In genomic region chr3:38127611-38128302, GRCh38 we compare ENCODE assay signal across 18 cellular contexts. TPM values are rescaled to one million over a fixed set of nuclear protein-coding genes. Genes with fewer than 3 reads are reported as not detected.
DNase-seq lines count a peak whose midpoint lies in the region; ATAC-seq and TF ChIP-seq lines count a peak whose summit lies in the region.
"Had no signal": no experiment of that assay in that cellular context is flagged by ENCODE, and none has a peak within 500 bp of the region (broad histone marks: within the 10 kb centered on the region; RNA-seq: fewer than 3 reads in every experiment).

No MANE protein-coding gene starts in this region.

- POLR2A ChIA-PET in activated CD8-positive, alpha-beta T cell treated with anti-CD3 and anti-CD28 coated beads for 36 hours (lab: Charles Lee) = interaction anchor here (0.5 to 1.4 kb wide), 3 partner anchors 9 to 84 kb away, joined by 3 read pairs; no protein-coding TSS in a partner anchor
- POLR2A ChIA-PET in activated CD8-positive, alpha-beta T cell treated with anti-CD3 and anti-CD28 coated beads, Interleukin-2, amount 10 ng/mL, durations not matched to agents 7 days and 5 days (lab: Charles Lee) = interaction anchor here (2.5 to 2.7 kb wide), 2 partner anchors 9 to 37 kb away, joined by 9 to 13 read pairs; partner anchors contain the start of genes ACAA1 and OXSR1
- POLR2A ChIA-PET in RWPE1 (lab: Yijun Ruan, JAX; ENCODE audit: low non-redundant PET) = no interaction called here

- H3K27me3 Mint-ChIP-seq in activated CD8-positive, alpha-beta T cell treated with anti-CD3 and anti-CD28 coated beads for 36 hours = no peaks in the 10 kb centered on the region
- no peaks in the 10 kb centered on the region for H3K27me3 Mint-ChIP-seq in activated CD8-positive, alpha-beta T cell treated with anti-CD3 and anti-CD28 coated beads, Interleukin-2, amount 10 ng/mL, durations not matched to agents 7 days and 5 days (ENCODE audit: low read depth)
- H3K27me3 Mint-ChIP-seq in effector memory CD8-positive, alpha-beta T cell = no peaks in the 10 kb centered on the region

- H3K4me3 ChIP-seq in right atrium auricular region = no peak overlapping the region
- H3K4me3 ChIP-seq: suprapubic skin had no signal

- no peaks in the 10 kb centered on the region for H3K27me3 ChIP-seq in right atrium auricular region
- H3K27me3 ChIP-seq: suprapubic skin had no signal

- H3K27ac ChIP-seq in RWPE1 (peak overlapping the region; percentile 14; the same call in 1 of the 2 replicates), right atrium auricular region (peak overlapping the region; percentile 33 to 58)
- H3K27ac ChIP-seq: epithelial cell of prostate, suprapubic skin had no signal

- peak; percentile 13 for ATAC-seq in activated CD8-positive, alpha-beta T cell treated with anti-CD3 and anti-CD28 coated beads for 36 hours
- ATAC-seq in activated CD8-positive, alpha-beta T cell treated with anti-CD3 and anti-CD28 coated beads, Interleukin-2, amount 10 ng/mL, durations not matched to agents 7 days and 5 days = no peak
- no peak for ATAC-seq in effector memory CD8-positive, alpha-beta T cell (replicated peaks)
- no peak for ATAC-seq in SK-N-SH treated with all-trans-retinoic acid at 6 μM for 48 hours

- H3K36me3 Mint-ChIP-seq in activated CD8-positive, alpha-beta T cell treated with anti-CD3 and anti-CD28 coated beads for 36 hours (ENCODE audit: low read depth) = peaks cover 46% of the 10 kb centered on the region
- H3K36me3 Mint-ChIP-seq in activated CD8-positive, alpha-beta T cell treated with anti-CD3 and anti-CD28 coated beads, Interleukin-2, amount 10 ng/mL, durations not matched to agents 7 days and 5 days (ENCODE audit: low read depth) = peaks cover 72% of the 10 kb centered on the region
- peaks cover 52% of the 10 kb centered on the region for H3K36me3 Mint-ChIP-seq in effector memory CD8-positive, alpha-beta T cell (ENCODE audit: insufficient read depth)

- H3K36me3 ChIP-seq in right atrium auricular region = peaks cover 93% of the 10 kb centered on the region

- H3K4me1 Mint-ChIP-seq in activated CD8-positive, alpha-beta T cell treated with anti-CD3 and anti-CD28 coated beads for 36 hours (ENCODE audit: low read depth) = peaks cover 7% of the 10 kb centered on the region
- H3K4me1 Mint-ChIP-seq in activated CD8-positive, alpha-beta T cell treated with anti-CD3 and anti-CD28 coated beads, Interleukin-2, amount 10 ng/mL, durations not matched to agents 7 days and 5 days (ENCODE audit: low read depth) = peaks cover 12% of the 10 kb centered on the region
- H3K4me1 Mint-ChIP-seq in effector memory CD8-positive, alpha-beta T cell (ENCODE audit: low read depth in 2 of 2) = peaks cover 9 to 29% of the 10 kb centered on the region in 2 donors

- no peak for TF ChIP-seq POLR2A in erythroblast (IDR thresholded peaks at IDR 0.05; ENCODE audit: low read length)

- no peak overlapping the region for H3K4me3 Mint-ChIP-seq in activated CD8-positive, alpha-beta T cell treated with anti-CD3 and anti-CD28 coated beads for 36 hours
- H3K4me3 Mint-ChIP-seq in activated CD8-positive, alpha-beta T cell treated with anti-CD3 and anti-CD28 coated beads, Interleukin-2, amount 10 ng/mL, durations not matched to agents 7 days and 5 days = no peak overlapping the region
- no peak overlapping the region for H3K4me3 Mint-ChIP-seq in effector memory CD8-positive, alpha-beta T cell

- no peak for DNase-seq in activated CD8-positive, alpha-beta T cell treated with anti-CD3 and anti-CD28 coated beads for 36 hours
- no peak for DNase-seq in activated CD8-positive, alpha-beta T cell treated with anti-CD3 and anti-CD28 coated beads, Interleukin-2, amount 10 ng/mL, durations not matched to agents 7 days and 5 days
- DNase-seq in RWPE1 (ENCODE audit: low spot score) (no peak), right atrium auricular region (ENCODE audit: low spot score) (peak; percentile 52), posterior vena cava (ENCODE audit: low spot score) (peak; percentile 28), erythroblast (lab: John Stamatoyannopoulos, UW) (no peak)
- no peak for DNase-seq in effector memory CD8-positive, alpha-beta T cell
- DNase-seq: amniotic stem cell, COR-L47, IMR-90, kidney, NCI-H1092 treated with DMSO at 0.1 percent for 48 hours, SHP77 treated with DMSO at 0.1 percent for 48 hours, T1000 had no signal

- CTCF ChIA-PET in activated CD8-positive, alpha-beta T cell treated with anti-CD3 and anti-CD28 coated beads for 36 hours (lab: Charles Lee) = interaction anchor here (1.5 kb wide), 1 partner anchor 9 kb away, joined by 4 read pairs; no protein-coding TSS in a partner anchor
- CTCF ChIA-PET in activated CD8-positive, alpha-beta T cell treated with anti-CD3 and anti-CD28 coated beads, Interleukin-2, amount 10 ng/mL, durations not matched to agents 7 days and 5 days (lab: Charles Lee) = no interaction called here
- CTCF ChIA-PET in RWPE1 (lab: Yijun Ruan, JAX) = interaction anchor here (0.6 to 1.2 kb wide), 2 partner anchors 12 to 187 kb away, joined by 3 to 4 read pairs; no protein-coding TSS in a partner anchor

- H3K9me3 Mint-ChIP-seq in activated CD8-positive, alpha-beta T cell treated with anti-CD3 and anti-CD28 coated beads for 36 hours = no peaks in the 10 kb centered on the region
- no peaks in the 10 kb centered on the region for H3K9me3 Mint-ChIP-seq in activated CD8-positive, alpha-beta T cell treated with anti-CD3 and anti-CD28 coated beads, Interleukin-2, amount 10 ng/mL, durations not matched to agents 7 days and 5 days (ENCODE audit: insufficient read depth)
- no peaks in the 10 kb centered on the region for H3K9me3 Mint-ChIP-seq in effector memory CD8-positive, alpha-beta T cell

- peak overlapping the region; percentile 32 for H3K27ac Mint-ChIP-seq in activated CD8-positive, alpha-beta T cell treated with anti-CD3 and anti-CD28 coated beads for 36 hours
- H3K27ac Mint-ChIP-seq in activated CD8-positive, alpha-beta T cell treated with anti-CD3 and anti-CD28 coated beads, Interleukin-2, amount 10 ng/mL, durations not matched to agents 7 days and 5 days = no peak overlapping the region
- peak overlapping the region in 1 of 2 donors; percentile 44 for H3K27ac Mint-ChIP-seq in effector memory CD8-positive, alpha-beta T cell

- TF ChIP-seq CTCF in activated CD8-positive, alpha-beta T cell treated with anti-CD3 and anti-CD28 coated beads for 36 hours (IDR thresholded peaks at IDR 0.05) = no peak
- TF ChIP-seq CTCF in RWPE1 (conservative IDR thresholded peaks at IDR 0.05; ENCODE audit: low read depth) (no peak), right atrium auricular region (IDR thresholded peaks at IDR 0.05) (no peak)

- intact Hi-C loops in activated CD8-positive, alpha-beta T cell treated with anti-CD3 and anti-CD28 coated beads for 36 hours (cut with micrococcal nuclease) = no loop called here
- intact Hi-C loops in posterior vena cava (cut with DNase I) = no loop called here

- no peaks in the 10 kb centered on the region for H3K9me3 ChIP-seq in right atrium auricular region
- H3K9me3 ChIP-seq: suprapubic skin had no signal

- H3K4me1 ChIP-seq in right atrium auricular region = peaks cover 0 to 47% of the 10 kb centered on the region in 2 donors

TF ChIP-seq in SK-N-SH treated with all-trans-retinoic acid at 6 μM for 48 hours, 23 proteins besides CTCF, POLR2A, EP300 and RAD21 (continues in another document):
- TF ChIP-seq ISL1 (CRISPR knock-in tag; IDR thresholded peaks at IDR 0.05) (no peak), PATZ1 (CRISPR knock-in tag; IDR thresholded peaks at IDR 0.05; ENCODE audit: borderline replicate concordance) (no peak), TOX (CRISPR knock-in tag; IDR thresholded peaks at IDR 0.05; ENCODE audit: borderline replicate concordance) (no peak), SNAI2 (CRISPR knock-in tag; IDR thresholded peaks at IDR 0.05) (no peak), ARNTL (CRISPR knock-in tag; IDR thresholded peaks at IDR 0.05; ENCODE audit: borderline replicate concordance, low read depth) (no peak), BACH2 (CRISPR knock-in tag; IDR thresholded peaks at IDR 0.05; ENCODE audit: borderline replicate concordance) (no peak), CSDC2 (CRISPR knock-in tag; IDR thresholded peaks at IDR 0.05) (no peak), ZNF70 (CRISPR knock-in tag; IDR thresholded peaks at IDR 0.05) (no peak), ZNF565 (CRISPR knock-in tag; conservative IDR thresholded peaks at IDR 0.05; ENCODE audit: low read depth) (no peak), ESRRG (CRISPR knock-in tag; IDR thresholded peaks at IDR 0.05) (no peak), ZFP30 (CRISPR knock-in tag; IDR thresholded peaks at IDR 0.05) (no peak)

RNA-seq across cellular contexts. Expression of gene ACAA1, which starts 9.2 kb away (rescaled TPM):
- 10 to 100 TPM; 70.1 to 72.0 TPM for total RNA-seq in activated CD8-positive, alpha-beta T cell treated with anti-CD3 and anti-CD28 coated beads for 36 hours
- total RNA-seq in activated CD8-positive, alpha-beta T cell treated with anti-CD3 and anti-CD28 coated beads, Interleukin-2, amount 10 ng/mL, durations not matched to agents 7 days and 5 days = 100 to 1,000 TPM in 1 of 2 experiments, 10 to 100 TPM in 1; 99.7 to 104 TPM
- total RNA-seq in right atrium auricular region = 10 to 100 TPM; 50.9 to 74.0 TPM
- total RNA-seq in posterior vena cava = 10 to 100 TPM; 29.8 to 41.9 TPM

RNA-seq across cellular contexts. Expression of gene MYD88, which starts 10.7 kb away (rescaled TPM):
- total RNA-seq in activated CD8-positive, alpha-beta T cell treated with anti-CD3 and anti-CD28 coated beads for 36 hours = 10 to 100 TPM; 29.3 to 31.8 TPM
- total RNA-seq in activated CD8-positive, alpha-beta T cell treated with anti-CD3 and anti-CD28 coated beads, Interleukin-2, amount 10 ng/mL, durations not matched to agents 7 days and 5 days = 10 to 100 TPM; 72.5 to 78.6 TPM
- total RNA-seq in right atrium auricular region (10 to 100 TPM in 1 of 2 donors, 1 to 10 TPM in 1; 7.1 to 14.3 TPM), posterior vena cava (10 to 100 TPM; 24.7 to 26.3 TPM)
- total RNA-seq: G401 had no signal

RNA-seq across cellular contexts. Expression of gene OXSR1, which starts 37.6 kb away (rescaled TPM):
- 10 to 100 TPM; 56.5 to 57.9 TPM for total RNA-seq in activated CD8-positive, alpha-beta T cell treated with anti-CD3 and anti-CD28 coated beads for 36 hours
- 10 to 100 TPM; 56.9 to 60.3 TPM for total RNA-seq in activated CD8-positive, alpha-beta T cell treated with anti-CD3 and anti-CD28 coated beads, Interleukin-2, amount 10 ng/mL, durations not matched to agents 7 days and 5 days
- total RNA-seq in right atrium auricular region (10 to 100 TPM; 25.8 to 27.2 TPM), posterior vena cava (10 to 100 TPM; 30.4 to 52.3 TPM)

Comparison
In these comparisons a context has a peak if more than half of its experiments do, and no peak if none do; other contexts are left out.
1. DNase-seq: peak in right atrium auricular region (single experiment) and posterior vena cava (single experiment); none in activated CD8-positive, alpha-beta T cell treated with anti-CD3 and anti-CD28 coated beads for 36 hours (single experiment), activated CD8-positive, alpha-beta T cell treated with anti-CD3 and anti-CD28 coated beads, Interleukin-2, amount 10 ng/mL, durations not matched to agents 7 days and 5 days (single experiment), RWPE1 (single experiment), effector memory CD8-positive, alpha-beta T cell (0 of 3) and erythroblast (0 of 2).